Comparison of ENCODE assay signal across 26 cellular contexts in genomic region chr18:78621141-78621540, GRCh38.
"Had no signal": no experiment of that assay in that cellular context is flagged by ENCODE, and none has a peak within 500 bp of the region (broad histone marks: within the 10 kb centered on the region; RNA-seq: fewer than 3 reads in every experiment).

No MANE protein-coding gene starts in this region.

- H3K4me3 Mint-ChIP-seq: nephron; neural progenitor cell; stimulated activated effector memory CD8-positive, alpha-beta T cell treated with anti-CD3 and anti-CD28 coated beads, Interleukin-12 subunit alpha, Interleukin-12 subunit beta, amount 100 ng/mL, for 72 hours; stimulated activated naive B cell treated with anti-CD40 and anti-IgM and Interleukin-4, amounts not matched to agents 10 μg/mL and 1 μg/mL and 100 μg/mL, for 72 hours; stimulated activated naive CD8-positive, alpha-beta T cell treated with anti-CD3 and anti-CD28 coated beads, Interleukin-15, Interleukin-2, amounts not matched to agents 100 ng/mL and 50 ng/mL, for 24 hours had no signal

- H3K9me3 Mint-ChIP-seq: stimulated activated naive CD8-positive, alpha-beta T cell treated with anti-CD3 and anti-CD28 coated beads, Interleukin-15, Interleukin-2, amounts not matched to agents 100 ng/mL and 50 ng/mL, for 24 hours had no signal

- H3K9me3 ChIP-seq: ovary, right lobe of liver, thoracic aorta, thyroid gland, vagina had no signal

- H3K36me3 Mint-ChIP-seq: neural progenitor cell; stimulated activated effector memory CD8-positive, alpha-beta T cell treated with anti-CD3 and anti-CD28 coated beads, Interleukin-12 subunit alpha, Interleukin-12 subunit beta, amount 100 ng/mL, for 72 hours; stimulated activated naive B cell treated with anti-CD40 and anti-IgM and Interleukin-4, amounts not matched to agents 10 μg/mL and 1 μg/mL and 100 μg/mL, for 72 hours had no signal

- H3K27me3 ChIP-seq: neural progenitor cell, ovary, right lobe of liver, thyroid gland, tibial nerve, upper lobe of left lung, vagina had no signal

- H3K36me3 ChIP-seq: neural progenitor cell, ovary, right lobe of liver, sigmoid colon, stomach, thoracic aorta, thyroid gland, tibial nerve, upper lobe of left lung, vagina had no signal

- H3K4me3 ChIP-seq: neural progenitor cell, ovary, psoas muscle, right lobe of liver, sigmoid colon, stomach, thoracic aorta, thyroid gland, tibial nerve, upper lobe of left lung, vagina had no signal

- H3K27ac Mint-ChIP-seq: nephron; neural progenitor cell; progenitor cell of endocrine pancreas; stimulated activated effector memory CD8-positive, alpha-beta T cell treated with anti-CD3 and anti-CD28 coated beads, Interleukin-12 subunit alpha, Interleukin-12 subunit beta, amount 100 ng/mL, for 72 hours; stimulated activated naive B cell treated with anti-CD40 and anti-IgM and Interleukin-4, amounts not matched to agents 10 μg/mL and 1 μg/mL and 100 μg/mL, for 72 hours; stimulated activated naive CD8-positive, alpha-beta T cell treated with anti-CD3 and anti-CD28 coated beads, Interleukin-15, Interleukin-2, amounts not matched to agents 100 ng/mL and 50 ng/mL, for 24 hours had no signal

- H3K27ac ChIP-seq: neural progenitor cell, ovary, parathyroid adenoma, psoas muscle, right lobe of liver, sigmoid colon, stomach, thoracic aorta, thyroid gland, tibial nerve, upper lobe of left lung, vagina had no signal

- DNase-seq: occipital lobe; ovary; psoas muscle; right cardiac atrium; sigmoid colon; small intestine; stimulated activated CD4-positive, alpha-beta T cell treated with anti-CD3 and anti-CD28 coated beads, Interleukin-15, amount 100 ng/mL, for 24 hours; stimulated activated CD4-positive, alpha-beta T cell treated with anti-CD3 and anti-CD28 coated beads, Interleukin-2, amount 100 ng/mL, for 24 hours; stimulated activated CD4-positive, alpha-beta T cell treated with anti-CD3 and anti-CD28 coated beads, Interleukin-2, amount 100 ng/mL, for 48 hours; stimulated activated CD4-positive, alpha-beta T cell treated with anti-CD3 and anti-CD28 coated beads, Interleukin-4, amount 100 ng/mL, for 24 hours; stimulated activated naive B cell treated with anti-CD40 and anti-IgM and Interleukin-4, amounts not matched to agents 10 μg/mL and 1 μg/mL and 100 μg/mL, for 72 hours; stimulated activated naive CD4-positive, alpha-beta T cell treated with Interleukin-2 at 50 U/mL for 16 hours; stomach; thyroid gland; trophoblast cell; upper lobe of left lung had no signal

- ATAC-seq: psoas muscle; right cardiac atrium; right lobe of liver; stimulated activated effector memory CD8-positive, alpha-beta T cell treated with anti-CD3 and anti-CD28 coated beads, Interleukin-12 subunit alpha, Interleukin-12 subunit beta, amount 100 ng/mL, for 72 hours; stimulated activated naive B cell treated with anti-CD40 and anti-IgM and Interleukin-4, amounts not matched to agents 10 μg/mL and 1 μg/mL and 100 μg/mL, for 72 hours had no signal
